16 cellular contexts compared by ENCODE assay signal in genomic region chr1:174988986-174989385, GRCh38. TPM values are rescaled to one million over a fixed set of nuclear protein-coding genes. Genes with fewer than 3 reads are reported as not detected.
DNase-seq lines count a peak whose midpoint lies in the region; ATAC-seq and TF ChIP-seq lines count a peak whose summit lies in the region.
"Had no signal": no experiment of that assay in that cellular context is flagged by ENCODE, and none has a peak within 500 bp of the region (broad histone marks: within the 10 kb centered on the region; RNA-seq: fewer than 3 reads in every experiment).

No MANE protein-coding gene starts in this region.

- H3K27ac Mint-ChIP-seq in Calu3 (ENCODE audit: unreplicated experiment), result peak overlapping the region; percentile 67
- H3K27ac Mint-ChIP-seq in memory B cell, result peak overlapping the region; percentile 95

- H3K9me3 Mint-ChIP-seq in Calu3 (ENCODE audit: low read depth, unreplicated experiment) (no peaks in the 10 kb centered on the region), memory B cell (no peaks in the 10 kb centered on the region)

- H3K27me3 Mint-ChIP-seq in Calu3 (ENCODE audit: unreplicated experiment) (no peaks in the 10 kb centered on the region), memory B cell (no peaks in the 10 kb centered on the region)

- no peak for TF ChIP-seq CTCF in Calu3 (IDR thresholded peaks at IDR 0.05; ENCODE audit: unreplicated experiment)

- H3K4me1 Mint-ChIP-seq in Calu3 (ENCODE audit: low read depth, unreplicated experiment) (no peaks in the 10 kb centered on the region), memory B cell (peaks cover 11% of the 10 kb centered on the region)

- DNase-seq in Calu3 (no peak), memory B cell (ENCODE audit: low spot score in 2 of 2) (no peak), NCI-H146 treated with DMSO at 0.1 percent for 48 hours (lab: John Stamatoyannopoulos, UW; ENCODE audit: unreplicated experiment) (no peak), dedifferentiated amniotic fluid mesenchymal stem cell (ENCODE audit: extremely low spot score) (no peak)
- DNase-seq: GOT3; NCI-H1105 treated with DMSO at 0.1 percent for 48 hours; NCI-H510A; Peyer's patch; retina; stimulated activated CD4-positive, alpha-beta T cell treated with anti-CD3 and anti-CD28 coated beads, Interleukin-4, amount 100 ng/mL, for 24 hours; stimulated activated naive CD4-positive, alpha-beta T cell treated with Interleukin-2 at 50 U/mL for 16 hours; T-helper 2 cell had no signal

- CTCF ChIA-PET in Calu3 (lab: Charles Lee), result interaction anchor here (1.4 kb wide), 1 partner anchor 87 kb away, joined by 4 read pairs; no protein-coding TSS in a partner anchor

- no TSS peak for BruUV-seq in Calu3 (replicated peaks; lab: Mats Ljungman, UMichigan)

- intact Hi-C loops in Calu3 (cut with micrococcal nuclease; ENCODE audit: unreplicated experiment), result no loop called here

- peaks cover 22% of the 10 kb centered on the region for H3K36me3 Mint-ChIP-seq in Calu3 (ENCODE audit: insufficient read depth, unreplicated experiment)
- H3K36me3 Mint-ChIP-seq in memory B cell, result peaks cover 20% of the 10 kb centered on the region

- ATAC-seq in GM19438 (IDR thresholded peaks at IDR 0.05; ENCODE audit: low read depth, unreplicated experiment) (peak; percentile 72), HG03460 (IDR thresholded peaks at IDR 0.05; ENCODE audit: unreplicated experiment) (peak; percentile 67), memory B cell (ENCODE audit: low read depth) (no peak), HG02840 (IDR thresholded peaks at IDR 0.05; ENCODE audit: low FRiP score, unreplicated experiment) (no peak), GM19023 (IDR thresholded peaks at IDR 0.05; ENCODE audit: unreplicated experiment) (no peak)

- no peak overlapping the region for H3K4me3 Mint-ChIP-seq in Calu3 (ENCODE audit: low read depth, unreplicated experiment)
- H3K4me3 Mint-ChIP-seq in memory B cell, result no peak overlapping the region

RNA-seq across cellular contexts. Expression of gene CACYBP, which starts 10.8 kb away (rescaled TPM):
- total RNA-seq in Calu3 (2022), result 299 and 384 TPM in 2 replicates

RNA-seq across cellular contexts. Expression of gene MRPS14, which starts 34.2 kb away (rescaled TPM):
- total RNA-seq in Calu3 (2022), result 29.9 and 33.6 TPM in 2 replicates

Comparison
In these comparisons a context has a peak if more than half of its experiments do, and no peak if none do; other contexts are left out.
1. ATAC-seq: peak in GM19438 (single experiment) and HG03460 (single experiment); none in memory B cell (single experiment), HG02840 (single experiment) and GM19023 (single experiment).